In genomic region chr12:82527165-82527780, GRCh38 we compare ENCODE assay signal across 8 cellular contexts.
DNase-seq lines count a peak whose midpoint lies in the region; ATAC-seq and TF ChIP-seq lines count a peak whose summit lies in the region.
"Had no signal": no experiment of that assay in that cellular context is flagged by ENCODE, and none has a peak within 500 bp of the region (broad histone marks: within the 10 kb centered on the region; RNA-seq: fewer than 3 reads in every experiment).

No MANE protein-coding gene starts in this region.

- peak; percentile 82 for TF ChIP-seq CTCF in DND-41 (IDR thresholded peaks at IDR 0.05; ENCODE audit: borderline replicate concordance, extremely low read depth, low read length, poor library complexity, severe bottlenecking)
- TF ChIP-seq CTCF in body of pancreas (IDR thresholded peaks at IDR 0.05): peak; percentile 81 to 95 (median 85)
- TF ChIP-seq CTCF in tibial artery (IDR thresholded peaks at IDR 0.05): peak; percentile 38 to 61

- H3K36me3 ChIP-seq in DND-41 (ENCODE audit: insufficient read depth, low read length): no peaks in the 10 kb centered on the region
- H3K36me3 ChIP-seq in body of pancreas (replicated peaks in 1 of 2; ENCODE audit: insufficient read depth in 1 of 2, low read depth in 2 of 2): no peaks in the 10 kb centered on the region
- no peaks in the 10 kb centered on the region for H3K36me3 ChIP-seq in tibial artery

- DNase-seq in DND-41: peak; percentile 18
- DNase-seq in NCI-H748 treated with DMSO at 0.1 percent for 48 hours (lab: John Stamatoyannopoulos, UW): peak; percentile 78
- peak; percentile 34 to 70 (median 56) for DNase-seq in body of pancreas
- peak; percentile 43 for DNase-seq in kidney glomerular epithelial cell (lab: John Stamatoyannopoulos, UW)
- DNase-seq in tibial artery: no peak

- no peaks in the 10 kb centered on the region for H4K20me1 ChIP-seq in DND-41 (ENCODE audit: insufficient read depth, low read length)

- no peak overlapping the region for H2AFZ ChIP-seq in DND-41 (ENCODE audit: low read depth, low read length)

- no peaks in the 10 kb centered on the region for H3K4me1 ChIP-seq in DND-41 (ENCODE audit: insufficient read depth, low read length)
- peaks cover 27% of the 10 kb centered on the region for H3K4me1 ChIP-seq in body of pancreas
- H3K4me1 ChIP-seq in tibial artery: no peaks in the 10 kb centered on the region

- H3K27me3 ChIP-seq in DND-41 (ENCODE audit: insufficient read depth, low read length, poor library complexity): no peaks in the 10 kb centered on the region
- H3K27me3 ChIP-seq in body of pancreas: no peaks in the 10 kb centered on the region
- H3K27me3 ChIP-seq in tibial artery: peaks cover 0 to 5% of the 10 kb centered on the region in 2 donors

- 4 to 5% methylated on average over 5 of the region's 5 CpGs for WGBS in body of pancreas, 2 donors

- no peak overlapping the region for H3K9ac ChIP-seq in DND-41 (ENCODE audit: low read depth, low read length)

- H3K79me2 ChIP-seq in DND-41 (ENCODE audit: insufficient read depth, low read length): no peaks in the 10 kb centered on the region

- intact Hi-C loops in body of pancreas (cut with DNase I): no loop called here
- intact Hi-C loops in tibial artery (cut with DNase I; ENCODE audit: low total_unique reads): no loop called here

- H3K4me2 ChIP-seq in DND-41 (ENCODE audit: insufficient read depth, low read length): no peak overlapping the region

- TF ChIP-seq POLR2A in body of pancreas (IDR thresholded peaks at IDR 0.05): no peak

- ATAC-seq in DND-41 (ENCODE audit: insufficient read depth, low read depth) (peak; percentile 44; the same call in 1 of the 3 replicates), GM19395 (IDR thresholded peaks at IDR 0.05; ENCODE audit: unreplicated experiment) (peak; percentile 66), HG03469 (IDR thresholded peaks at IDR 0.05; ENCODE audit: unreplicated experiment) (peak; percentile 60), body of pancreas (peak; percentile 48)
- ATAC-seq: activated naive CD4-positive, alpha-beta T cell treated with anti-CD3 and anti-CD28 coated beads, Interleukin-2, amount 50 U/mL, for 72 hours had no signal

- no peak overlapping the region for H3K4me3 ChIP-seq in DND-41 (ENCODE audit: low read depth in 1 of 2, low read length in 2 of 2)
- H3K4me3 ChIP-seq in body of pancreas: no peak overlapping the region
- no peak overlapping the region for H3K4me3 ChIP-seq in tibial artery

- H3K27ac ChIP-seq in DND-41 (ENCODE audit: low read length) (no peak overlapping the region), body of pancreas (no peak overlapping the region), tibial artery (no peak overlapping the region)

- H3K9me3 ChIP-seq in DND-41 (ENCODE audit: insufficient read depth, low read length, severe bottlenecking): no peaks in the 10 kb centered on the region
- no peaks in the 10 kb centered on the region for H3K9me3 ChIP-seq in body of pancreas
- no peaks in the 10 kb centered on the region for H3K9me3 ChIP-seq in tibial artery

Comparison
In these comparisons a context has a peak if more than half of its experiments do, and no peak if none do; other contexts are left out.
1. DNase-seq: peak in DND-41 (single experiment), NCI-H748 treated with DMSO at 0.1 percent for 48 hours (single experiment), body of pancreas (4 of 4) and kidney glomerular epithelial cell (single experiment); none in tibial artery (0 of 2).
2. Peak in every context shown above with its lines, with median percentiles within 50 percentile points of each other: ATAC-seq and CTCF ChIP-seq.